Comparison of ENCODE assay signal across 25 cellular contexts in genomic region chr11:77057938-77058474, GRCh38. TPM values are rescaled to one million over a fixed set of nuclear protein-coding genes. Genes with fewer than 3 reads are reported as not detected.
"Had no signal": no experiment of that assay in that cellular context is flagged by ENCODE, and none has a peak within 500 bp of the region (broad histone marks: within the 10 kb centered on the region; RNA-seq: fewer than 3 reads in every experiment).

No MANE protein-coding gene starts in this region.

- DNase-seq: IMR-90, Karpas-422, KG1, MG63, NCI-H1092, NCI-H1105 treated with DMSO at 0.1 percent for 48 hours, NCI-H1417 treated with DMSO at 0.1 percent for 48 hours, NCI-H146, NCI-H1694 treated with DMSO at 0.1 percent for 48 hours, NCI-H1930, NCI-H2081, NCI-H2171, NCI-H226, NCI-H446, NCI-H510A, NCI-H524 treated with DMSO at 0.1 percent for 48 hours, NCI-H69, NCI-H774, Right ventricle myocardium superior, RPMI8226, SIG-M5 had no signal

- ATAC-seq: HepG2 had no signal

- H3K9me3 ChIP-seq: SJSA1 had no signal

- H3K36me3 ChIP-seq: MG63, SJSA1 had no signal

- H3K4me3 ChIP-seq: MG63, SJSA1, SK-N-MC had no signal

- H3K4me1 ChIP-seq: SJSA1 had no signal

- H3K27ac ChIP-seq: SJSA1, SK-N-MC had no signal

RNA-seq across cellular contexts. Expression of gene B3GNT6, which starts 23.8 kb away (rescaled TPM):
- total RNA-seq: HepG2, HT1080, IMR-90, Right ventricle myocardium superior had no signal

RNA-seq across cellular contexts. Expression of gene OMP, which starts 44.6 kb away (rescaled TPM):
- total RNA-seq: HepG2, IMR-90, Right ventricle myocardium superior, SJSA1 had no signal
